In the genomic region with DNA sequence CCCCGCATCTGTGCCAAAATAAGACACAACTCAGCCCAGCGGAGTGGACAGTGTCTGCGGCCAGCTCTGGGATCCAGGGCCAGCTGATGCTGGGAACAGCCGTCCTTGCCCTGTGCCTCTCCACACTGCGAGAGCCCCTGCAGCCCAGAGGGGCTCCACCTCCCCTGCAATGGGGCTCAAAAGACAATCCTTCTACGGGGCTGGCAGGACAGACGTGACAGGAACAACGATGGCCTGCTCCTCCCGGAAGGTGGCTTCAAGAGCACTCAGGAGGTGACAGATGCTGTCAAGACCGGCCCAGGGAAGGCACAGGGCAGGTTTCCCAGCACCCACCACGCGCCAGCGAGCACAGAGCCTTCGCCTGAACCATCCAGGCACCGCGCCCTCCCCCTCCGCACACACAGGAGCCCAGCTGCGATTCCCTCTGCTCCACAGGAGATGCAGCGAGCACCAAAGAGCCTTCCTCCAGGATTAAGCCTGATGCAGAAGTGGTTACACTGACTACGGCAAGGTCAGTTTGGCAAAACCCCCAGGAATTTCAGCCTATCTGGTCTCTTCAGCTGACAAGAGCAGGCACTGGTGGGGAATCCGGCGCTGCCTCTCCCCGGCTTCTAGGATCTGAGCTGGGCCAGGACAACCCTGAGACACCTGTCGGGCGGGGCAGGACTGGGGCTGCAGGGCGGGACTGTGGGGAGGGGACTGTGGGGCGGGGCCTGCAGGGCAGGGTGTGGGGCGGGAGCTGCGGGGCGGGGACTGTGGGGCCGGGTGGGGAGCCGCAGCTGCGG, we compare ENCODE assay signal across 1 cellular context.
TF ChIP-seq lines count a peak whose summit lies in the region.

No MANE protein-coding gene starts in this region.

TF ChIP-seq in HepG2, 621 proteins besides CTCF, POLR2A, EP300 and RAD21 (continued from another document and continues in another):
- peak; percentile 29; the same call in 1 of the 2 replicates for TF ChIP-seq ARID4A (CRISPR knock-in tag; IDR thresholded peaks at IDR 0.05; ENCODE audit: borderline replicate concordance)
- 0 out of 2 replicates have a peak, but pooled peaks have one; percentile 5 for TF ChIP-seq TFDP1 (CRISPR knock-in tag; IDR thresholded peaks at IDR 0.05; ENCODE audit: borderline replicate concordance)
- TF ChIP-seq RBM22 (optimal IDR thresholded peaks at IDR 0.05; ENCODE audit: low read length) = peak; percentile 88
- TF ChIP-seq KAT2B (IDR thresholded peaks at IDR 0.05; ENCODE audit: borderline replicate concordance, low read depth, low read length) = no peak
- no peak for TF ChIP-seq FOXP4 (CRISPR knock-in tag; IDR thresholded peaks at IDR 0.05)
- TF ChIP-seq, protein P1, sequence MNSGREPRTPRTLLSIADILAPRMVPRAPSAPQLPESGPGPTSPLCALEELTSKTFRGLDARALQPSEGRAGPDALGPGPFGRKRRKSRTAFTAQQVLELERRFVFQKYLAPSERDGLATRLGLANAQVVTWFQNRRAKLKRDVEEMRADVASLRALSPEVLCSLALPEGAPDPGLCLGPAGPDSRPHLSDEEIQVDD (CRISPR knock-in tag; IDR thresholded peaks at IDR 0.05; ENCODE audit: borderline replicate concordance) = peak; percentile 77; the same call in 1 of the 2 replicates
- TF ChIP-seq ZNF446 (CRISPR knock-in tag; IDR thresholded peaks at IDR 0.05) = no peak
- TF ChIP-seq THAP9 (CRISPR knock-in tag; IDR thresholded peaks at IDR 0.05; ENCODE audit: borderline replicate concordance) = no peak
- no peak for TF ChIP-seq ZFX (CRISPR knock-in tag; IDR thresholded peaks at IDR 0.05; ENCODE audit: low read depth)
- no peak for TF ChIP-seq GATAD1 (CRISPR knock-in tag; IDR thresholded peaks at IDR 0.05)
- TF ChIP-seq, protein P2, sequence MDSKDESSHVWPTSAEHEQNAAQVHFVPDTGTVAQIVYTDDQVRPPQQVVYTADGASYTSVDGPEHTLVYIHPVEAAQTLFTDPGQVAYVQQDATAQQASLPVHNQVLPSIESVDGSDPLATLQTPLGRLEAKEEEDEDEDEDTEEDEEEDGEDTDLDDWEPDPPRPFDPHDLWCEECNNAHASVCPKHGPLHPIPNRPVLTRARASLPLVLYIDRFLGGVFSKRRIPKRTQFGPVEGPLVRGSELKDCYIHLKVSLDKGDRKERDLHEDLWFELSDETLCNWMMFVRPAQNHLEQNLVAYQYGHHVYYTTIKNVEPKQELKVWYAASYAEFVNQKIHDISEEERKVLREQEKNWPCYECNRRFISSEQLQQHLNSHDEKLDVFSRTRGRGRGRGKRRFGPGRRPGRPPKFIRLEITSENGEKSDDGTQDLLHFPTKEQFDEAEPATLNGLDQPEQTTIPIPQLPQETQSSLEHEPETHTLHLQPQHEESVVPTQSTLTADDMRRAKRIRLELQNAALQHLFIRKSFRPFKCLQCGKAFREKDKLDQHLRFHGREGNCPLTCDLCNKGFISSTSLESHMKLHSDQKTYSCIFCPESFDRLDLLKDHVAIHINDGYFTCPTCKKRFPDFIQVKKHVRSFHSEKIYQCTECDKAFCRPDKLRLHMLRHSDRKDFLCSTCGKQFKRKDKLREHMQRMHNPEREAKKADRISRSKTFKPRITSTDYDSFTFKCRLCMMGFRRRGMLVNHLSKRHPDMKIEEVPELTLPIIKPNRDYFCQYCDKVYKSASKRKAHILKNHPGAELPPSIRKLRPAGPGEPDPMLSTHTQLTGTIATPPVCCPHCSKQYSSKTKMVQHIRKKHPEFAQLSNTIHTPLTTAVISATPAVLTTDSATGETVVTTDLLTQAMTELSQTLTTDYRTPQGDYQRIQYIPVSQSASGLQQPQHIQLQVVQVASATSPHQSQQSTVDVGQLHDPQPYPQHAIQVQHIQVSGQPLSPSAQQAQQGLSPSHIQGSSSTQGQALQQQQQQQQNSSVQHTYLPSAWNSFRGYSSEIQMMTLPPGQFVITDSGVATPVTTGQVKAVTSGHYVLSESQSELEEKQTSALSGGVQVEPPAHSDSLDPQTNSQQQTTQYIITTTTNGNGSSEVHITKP (CRISPR knock-in tag; IDR thresholded peaks at IDR 0.05; ENCODE audit: low read depth) = peak; percentile 8; the same call in 1 of the 2 replicates
- TF ChIP-seq, protein P3, sequence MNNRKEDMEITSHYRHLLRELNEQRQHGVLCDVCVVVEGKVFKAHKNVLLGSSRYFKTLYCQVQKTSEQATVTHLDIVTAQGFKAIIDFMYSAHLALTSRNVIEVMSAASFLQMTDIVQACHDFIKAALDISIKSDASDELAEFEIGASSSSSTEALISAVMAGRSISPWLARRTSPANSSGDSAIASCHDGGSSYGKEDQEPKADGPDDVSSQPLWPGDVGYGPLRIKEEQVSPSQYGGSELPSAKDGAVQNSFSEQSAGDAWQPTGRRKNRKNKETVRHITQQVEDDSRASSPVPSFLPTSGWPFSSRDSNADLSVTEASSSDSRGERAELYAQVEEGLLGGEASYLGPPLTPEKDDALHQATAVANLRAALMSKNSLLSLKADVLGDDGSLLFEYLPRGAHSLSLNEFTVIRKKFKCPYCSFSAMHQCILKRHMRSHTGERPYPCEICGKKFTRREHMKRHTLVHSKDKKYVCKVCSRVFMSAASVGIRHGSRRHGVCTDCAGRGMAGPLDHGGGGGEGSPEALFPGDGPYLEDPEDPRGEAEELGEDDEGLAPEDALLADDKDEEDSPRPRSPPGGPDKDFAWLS (CRISPR knock-in tag; IDR thresholded peaks at IDR 0.05; ENCODE audit: borderline replicate concordance) = no peak
- TF ChIP-seq MEIS1 (CRISPR knock-in tag; IDR thresholded peaks at IDR 0.05; ENCODE audit: borderline replicate concordance) = 0 out of 2 replicates have a peak, but pooled peaks have one; percentile 30
- no peak for TF ChIP-seq RNF2 (conservative IDR thresholded peaks at IDR 0.05; ENCODE audit: low read depth)
- no peak for TF ChIP-seq SRSF9 (IDR thresholded peaks at IDR 0.05; ENCODE audit: borderline replicate concordance, insufficient read depth, low read depth, low read length, poor library complexity, severe bottlenecking)
- TF ChIP-seq RXRA (CRISPR knock-in tag; IDR thresholded peaks at IDR 0.05) = peak; percentile 7; the same call in 1 of the 2 replicates
- TF ChIP-seq, protein P4, sequence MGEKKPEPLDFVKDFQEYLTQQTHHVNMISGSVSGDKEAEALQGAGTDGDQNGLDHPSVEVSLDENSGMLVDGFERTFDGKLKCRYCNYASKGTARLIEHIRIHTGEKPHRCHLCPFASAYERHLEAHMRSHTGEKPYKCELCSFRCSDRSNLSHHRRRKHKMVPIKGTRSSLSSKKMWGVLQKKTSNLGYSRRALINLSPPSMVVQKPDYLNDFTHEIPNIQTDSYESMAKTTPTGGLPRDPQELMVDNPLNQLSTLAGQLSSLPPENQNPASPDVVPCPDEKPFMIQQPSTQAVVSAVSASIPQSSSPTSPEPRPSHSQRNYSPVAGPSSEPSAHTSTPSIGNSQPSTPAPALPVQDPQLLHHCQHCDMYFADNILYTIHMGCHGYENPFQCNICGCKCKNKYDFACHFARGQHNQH (CRISPR knock-in tag; IDR thresholded peaks at IDR 0.05) = 0 out of 2 replicates have a peak, but pooled peaks have one; percentile 7
- TF ChIP-seq NRL (CRISPR knock-in tag; IDR thresholded peaks at IDR 0.05; ENCODE audit: borderline replicate concordance) = no peak
- peak; percentile 26 for TF ChIP-seq CBX1 (IDR thresholded peaks at IDR 0.05; ENCODE audit: low read depth)
- TF ChIP-seq HNF4G (IDR thresholded peaks at IDR 0.05; ENCODE audit: borderline replicate concordance, low read depth, low read length) = no peak
- TF ChIP-seq HNF4G (CRISPR knock-in tag; IDR thresholded peaks at IDR 0.05; ENCODE audit: borderline replicate concordance, low read depth) = no peak
- TF ChIP-seq SOX6 (IDR thresholded peaks at IDR 0.05) = no peak
- no peak for TF ChIP-seq SOX6 (CRISPR knock-in tag; IDR thresholded peaks at IDR 0.05)
- no peak for TF ChIP-seq ZFP36 (IDR thresholded peaks at IDR 0.05; ENCODE audit: borderline replicate concordance, low read depth, low read length, partially characterized antibody)
- 0 out of 2 replicates have a peak, but pooled peaks have one; percentile 58 for TF ChIP-seq ZBTB4 (CRISPR knock-in tag; IDR thresholded peaks at IDR 0.05; ENCODE audit: borderline replicate concordance)
- TF ChIP-seq DMAP1 (CRISPR knock-in tag; IDR thresholded peaks at IDR 0.05) = no peak
- TF ChIP-seq ZNF501 (CRISPR knock-in tag; IDR thresholded peaks at IDR 0.05) = 0 out of 2 replicates have a peak, but pooled peaks have one; percentile 24
- no peak for TF ChIP-seq ZNF317 (CRISPR knock-in tag; IDR thresholded peaks at IDR 0.05)
- peak; percentile 1; the same call in 1 of the 2 replicates for TF ChIP-seq ZNF788 (CRISPR knock-in tag; IDR thresholded peaks at IDR 0.05; ENCODE audit: borderline replicate concordance)
